In genomic region chr18:76273036-76273545, GRCh38 we compare ENCODE assay signal across 2 cellular contexts.
TF ChIP-seq lines count a peak whose summit lies in the region.

No MANE protein-coding gene starts in this region.

TF ChIP-seq in HepG2, 621 proteins besides CTCF, POLR2A, EP300 and RAD21 (continued from another document):
- TF ChIP-seq PLSCR1 (CRISPR knock-in tag; IDR thresholded peaks at IDR 0.05; ENCODE audit: borderline replicate concordance) (no peak), SALL1 (CRISPR knock-in tag; IDR thresholded peaks at IDR 0.05) (0 out of 2 replicates have a peak, but pooled peaks have one; percentile 11), ZNF230 (CRISPR knock-in tag; IDR thresholded peaks at IDR 0.05) (no peak), CEBPG (CRISPR knock-in tag; IDR thresholded peaks at IDR 0.05) (peak; percentile 91), ZNF232 (CRISPR knock-in tag; IDR thresholded peaks at IDR 0.05; ENCODE audit: borderline replicate concordance) (no peak), ETV5 (CRISPR knock-in tag; IDR thresholded peaks at IDR 0.05; ENCODE audit: borderline replicate concordance) (peak; percentile 13; the same call in 1 of the 2 replicates), MAX (IDR thresholded peaks at IDR 0.05) (0 out of 2 replicates have a peak, but pooled peaks have one; percentile 27), CEBPB (IDR thresholded peaks at IDR 0.05; ENCODE audit: borderline replicate concordance, low read depth, low read length) (peak; percentile 96), USF2 (IDR thresholded peaks at IDR 0.05; ENCODE audit: low read depth, low read length) (no peak), USF2 (CRISPR knock-in tag; IDR thresholded peaks at IDR 0.05; ENCODE audit: borderline replicate concordance) (peak; percentile 38; the same call in 1 of the 2 replicates), MBNL3 (CRISPR knock-in tag; conservative IDR thresholded peaks at IDR 0.05) (no peak), HNF4A (CRISPR knock-in tag; IDR thresholded peaks at IDR 0.05) (peak; percentile 53), ZSCAN30 (CRISPR knock-in tag; IDR thresholded peaks at IDR 0.05) (no peak), ZIK1 (CRISPR knock-in tag; IDR thresholded peaks at IDR 0.05; ENCODE audit: borderline replicate concordance, low read depth) (no peak), ADNP (CRISPR knock-in tag; IDR thresholded peaks at IDR 0.05) (no peak), MYC (CRISPR knock-in tag; IDR thresholded peaks at IDR 0.05; ENCODE audit: borderline replicate concordance) (peak; percentile 26; the same call in 1 of the 2 replicates), TOE1 (CRISPR knock-in tag; IDR thresholded peaks at IDR 0.05) (no peak), TFE3 (CRISPR knock-in tag; IDR thresholded peaks at IDR 0.05) (peak; percentile 66; the same call in 1 of the 2 replicates), ZNF773 (CRISPR knock-in tag; IDR thresholded peaks at IDR 0.05; ENCODE audit: borderline replicate concordance) (no peak), BRD4 (CRISPR knock-in tag; IDR thresholded peaks at IDR 0.05) (no peak), NRL (CRISPR knock-in tag; IDR thresholded peaks at IDR 0.05; ENCODE audit: borderline replicate concordance) (0 out of 2 replicates have a peak, but pooled peaks have one; percentile 41)

TF ChIP-seq in K562, 482 proteins besides CTCF, POLR2A, EP300 and RAD21 (continued from another document):
- TF ChIP-seq, protein P1, sequence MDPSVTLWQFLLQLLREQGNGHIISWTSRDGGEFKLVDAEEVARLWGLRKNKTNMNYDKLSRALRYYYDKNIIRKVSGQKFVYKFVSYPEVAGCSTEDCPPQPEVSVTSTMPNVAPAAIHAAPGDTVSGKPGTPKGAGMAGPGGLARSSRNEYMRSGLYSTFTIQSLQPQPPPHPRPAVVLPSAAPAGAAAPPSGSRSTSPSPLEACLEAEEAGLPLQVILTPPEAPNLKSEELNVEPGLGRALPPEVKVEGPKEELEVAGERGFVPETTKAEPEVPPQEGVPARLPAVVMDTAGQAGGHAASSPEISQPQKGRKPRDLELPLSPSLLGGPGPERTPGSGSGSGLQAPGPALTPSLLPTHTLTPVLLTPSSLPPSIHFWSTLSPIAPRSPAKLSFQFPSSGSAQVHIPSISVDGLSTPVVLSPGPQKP (CRISPR knock-in tag; IDR thresholded peaks at IDR 0.05), result no peak
